Comparison of ENCODE assay signal across 9 cellular contexts in the genomic region with DNA sequence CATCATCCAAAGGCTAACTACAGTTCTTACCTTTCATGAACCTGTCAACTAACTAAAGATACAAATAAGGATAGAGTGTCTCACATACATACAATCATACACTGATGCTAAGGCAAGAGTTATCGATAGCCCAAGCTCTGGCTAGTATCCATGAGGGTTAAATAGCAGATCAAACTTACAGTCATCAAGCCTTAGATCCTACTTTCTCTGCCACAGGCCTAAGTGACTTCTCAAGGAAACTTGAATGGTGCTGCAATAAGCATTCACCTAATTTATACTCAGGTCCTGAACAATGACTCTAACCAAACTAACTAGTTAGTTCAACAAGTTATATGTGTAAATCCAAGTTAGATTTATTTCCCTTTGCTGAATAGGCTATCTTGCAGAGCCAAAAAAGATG. TPM values are rescaled to one million over a fixed set of nuclear protein-coding genes. Genes with fewer than 3 reads are reported as not detected.
"Had no signal": no experiment of that assay in that cellular context is flagged by ENCODE, and none has a peak within 500 bp of the region (broad histone marks: within the 10 kb centered on the region; RNA-seq: fewer than 3 reads in every experiment).

No MANE protein-coding gene starts in this region.

- DNase-seq: GDM1, GF-D8 had no signal

- H3K4me3 ChIP-seq: GM12878 had no signal

- ATAC-seq: GM12878 had no signal

- FAIRE-seq: G401.6, GM12878, GM12891, GM12892, GM18507, GM19239 had no signal

RNA-seq across cellular contexts. Expression of gene ALDH1A2, which starts 51.0 kb away (rescaled TPM):
- total RNA-seq: G401 had no signal
